10 cellular contexts compared by ENCODE assay signal in genomic region chr6:159988983-159989454, GRCh38. TPM values are rescaled to one million over a fixed set of nuclear protein-coding genes. Genes with fewer than 3 reads are reported as not detected.
DNase-seq lines count a peak whose midpoint lies in the region; TF ChIP-seq lines count a peak whose summit lies in the region.
"Had no signal": no experiment of that assay in that cellular context is flagged by ENCODE, and none has a peak within 500 bp of the region (broad histone marks: within the 10 kb centered on the region; RNA-seq: fewer than 3 reads in every experiment).

No MANE protein-coding gene starts in this region.

- peaks cover 2 to 4% of the 10 kb centered on the region in 2 experiments for H3K36me3 ChIP-seq in trophoblast cell (ENCODE audit: control insufficient read depth in 1 of 2, insufficient read depth in 2 of 2, low read length in 2 of 2)

- peak overlapping the region; percentile 41 for H3K18ac ChIP-seq in trophoblast cell (ENCODE audit: low read length)

- no peak overlapping the region for H4K91ac ChIP-seq in trophoblast cell (ENCODE audit: low read depth, low read length)

- peaks cover 5% of the 10 kb centered on the region for H3K36me3 Mint-ChIP-seq in glutamatergic neuron (ENCODE audit: unreplicated experiment)

- no peak overlapping the region for H2AFZ ChIP-seq in trophoblast cell (ENCODE audit: insufficient read depth, low read length, poor library complexity)

- DNase-seq in GM03348 (ENCODE audit: low spot score) (peak; percentile 17), NCI-H226 (peak; percentile 62), caudate nucleus (lab: John Stamatoyannopoulos, UW) (no peak), trophoblast cell (no peak), NCI-H2081 (lab: John Stamatoyannopoulos, UW) (no peak), midbrain (lab: John Stamatoyannopoulos, UW) (no peak), glutamatergic neuron (no peak)
- no peak for DNase-seq in activated effector memory CD4-positive, alpha-beta T cell treated with anti-CD3 and anti-CD28 coated beads, Interleukin-2, amount 50 U/mL, for 16 hours
- DNase-seq: stimulated activated CD4-positive, alpha-beta T cell treated with anti-CD3 and anti-CD28 coated beads, Interleukin-12 subunit alpha, Interleukin-12 subunit beta, amount 100 ng/mL, for 4 hours had no signal

- H3K27ac Mint-ChIP-seq in glutamatergic neuron (ENCODE audit: unreplicated experiment): no peak overlapping the region

- H3K4me3 ChIP-seq in trophoblast cell (ENCODE audit: low read depth, low read length): no peak overlapping the region

- no peak overlapping the region for H2BK120ac ChIP-seq in trophoblast cell (ENCODE audit: insufficient read depth, low read length, poor library complexity)

- H3K14ac ChIP-seq in trophoblast cell (ENCODE audit: low read length): no peak overlapping the region

- no peak overlapping the region for H3K4me2 ChIP-seq in trophoblast cell (ENCODE audit: low read length)

- peaks cover 2% of the 10 kb centered on the region for H3K27me3 Mint-ChIP-seq in glutamatergic neuron (ENCODE audit: unreplicated experiment)
- H3K27me3 Mint-ChIP-seq: central memory CD8-positive, alpha-beta T cell had no signal

- H3K4ac ChIP-seq in trophoblast cell (ENCODE audit: low read depth, low read length): peak overlapping the region; percentile 53

- no peak overlapping the region for H4K12ac ChIP-seq in trophoblast cell (ENCODE audit: low read depth, low read length)

- TF ChIP-seq CTCF in glutamatergic neuron (IDR thresholded peaks at IDR 0.05; ENCODE audit: partially characterized antibody, unreplicated experiment): no peak

- H3K23ac ChIP-seq in trophoblast cell (ENCODE audit: low read length): no peak overlapping the region

- H2BK5ac ChIP-seq in trophoblast cell (ENCODE audit: low read depth, low read length, poor library complexity): peak overlapping the region; percentile 14

- peaks cover 4% of the 10 kb centered on the region for H3K79me1 ChIP-seq in trophoblast cell (ENCODE audit: low read length)

- peaks cover 8% of the 10 kb centered on the region for H3K79me2 ChIP-seq in trophoblast cell (ENCODE audit: control insufficient read depth, insufficient read depth, low read length, poor library complexity)

- peak overlapping the region; percentile 35 for H3K9ac ChIP-seq in trophoblast cell (ENCODE audit: low read length)

- no peaks in the 10 kb centered on the region for H3K27me3 ChIP-seq in trophoblast cell (ENCODE audit: insufficient read depth, low read length)

- H3K27ac ChIP-seq in caudate nucleus (ENCODE audit: low read depth, low read length): peak overlapping the region; percentile 7
- H3K27ac ChIP-seq in trophoblast cell (ENCODE audit: low read depth, low read length): no peak overlapping the region

- H4K8ac ChIP-seq in trophoblast cell (ENCODE audit: low read depth, low read length): no peak overlapping the region

- H2BK12ac ChIP-seq in trophoblast cell (ENCODE audit: low read length): no peak overlapping the region

- no peak overlapping the region for H3K4me3 Mint-ChIP-seq in glutamatergic neuron (ENCODE audit: unreplicated experiment)
- H3K4me3 Mint-ChIP-seq: central memory CD8-positive, alpha-beta T cell had no signal

- no peaks in the 10 kb centered on the region for H3K9me3 ChIP-seq in trophoblast cell (ENCODE audit: insufficient read depth, low read depth, low read length)

- H3K4me1 ChIP-seq in trophoblast cell (ENCODE audit: control insufficient read depth in 1 of 2, insufficient read depth in 2 of 2, low read length in 2 of 2): peaks cover 7 to 11% of the 10 kb centered on the region in 2 experiments

- H2AK5ac ChIP-seq in trophoblast cell (ENCODE audit: low read length): no peak overlapping the region

- no peaks in the 10 kb centered on the region for H3K9me3 Mint-ChIP-seq in glutamatergic neuron (ENCODE audit: unreplicated experiment)
- H3K9me3 Mint-ChIP-seq: central memory CD8-positive, alpha-beta T cell had no signal

- H3K4me1 Mint-ChIP-seq in glutamatergic neuron (ENCODE audit: low read depth, unreplicated experiment): peaks cover 9% of the 10 kb centered on the region

- WGBS in trophoblast cell (ENCODE audit: extremely low coverage, insufficient coverage, insufficient read length): no CpG with 5 or more reads among the region's 7 CpGs

RNA-seq across cellular contexts. Expression of gene IGF2R, which starts 20.1 kb away (rescaled TPM):
- 42.7 and 44.7 TPM in 2 replicates for polyA plus RNA-seq in trophoblast cell (2013)
- 105 TPM for total RNA-seq in glutamatergic neuron (ENCODE audit: unreplicated experiment)

Comparison
In these comparisons a context has a peak if more than half of its experiments do, and no peak if none do; other contexts are left out.
1. DNase-seq: peak in GM03348 (single experiment) and NCI-H226 (single experiment); none in caudate nucleus (0 of 61), trophoblast cell (0 of 2), NCI-H2081 (0 of 2), midbrain (single experiment), glutamatergic neuron (single experiment) and activated effector memory CD4-positive, alpha-beta T cell treated with anti-CD3 and anti-CD28 coated beads, Interleukin-2, amount 50 U/mL, for 16 hours (single experiment).